1 cellular context compared by ENCODE assay signal in genomic region chr9:111876179-111876578, GRCh38.
TF ChIP-seq lines count a peak whose summit lies in the region.

No MANE protein-coding gene starts in this region.

TF ChIP-seq in WTC11, 78 proteins besides CTCF, POLR2A, EP300 and RAD21 (continued from another document):
- TF ChIP-seq E2F4 (CRISPR knock-in tag; IDR thresholded peaks at IDR 0.05; ENCODE audit: borderline replicate concordance, low read depth) (no peak), ZNF281 (CRISPR knock-in tag; IDR thresholded peaks at IDR 0.05) (no peak), E2F1 (CRISPR knock-in tag; IDR thresholded peaks at IDR 0.05) (no peak), NR2C2 (CRISPR knock-in tag; IDR thresholded peaks at IDR 0.05) (no peak), SMAD3 (CRISPR knock-in tag; IDR thresholded peaks at IDR 0.05; ENCODE audit: borderline replicate concordance) (no peak), ZNF416 (CRISPR knock-in tag; IDR thresholded peaks at IDR 0.05) (no peak), CBFB (CRISPR knock-in tag; IDR thresholded peaks at IDR 0.05; ENCODE audit: low read depth) (no peak), MXD4 (CRISPR knock-in tag; IDR thresholded peaks at IDR 0.05; ENCODE audit: borderline replicate concordance) (no peak), ZNF232 (CRISPR knock-in tag; IDR thresholded peaks at IDR 0.05) (no peak), JUN (CRISPR knock-in tag; IDR thresholded peaks at IDR 0.05) (no peak)
